ENCODE assay signal across 2 cellular contexts in the genomic region with DNA sequence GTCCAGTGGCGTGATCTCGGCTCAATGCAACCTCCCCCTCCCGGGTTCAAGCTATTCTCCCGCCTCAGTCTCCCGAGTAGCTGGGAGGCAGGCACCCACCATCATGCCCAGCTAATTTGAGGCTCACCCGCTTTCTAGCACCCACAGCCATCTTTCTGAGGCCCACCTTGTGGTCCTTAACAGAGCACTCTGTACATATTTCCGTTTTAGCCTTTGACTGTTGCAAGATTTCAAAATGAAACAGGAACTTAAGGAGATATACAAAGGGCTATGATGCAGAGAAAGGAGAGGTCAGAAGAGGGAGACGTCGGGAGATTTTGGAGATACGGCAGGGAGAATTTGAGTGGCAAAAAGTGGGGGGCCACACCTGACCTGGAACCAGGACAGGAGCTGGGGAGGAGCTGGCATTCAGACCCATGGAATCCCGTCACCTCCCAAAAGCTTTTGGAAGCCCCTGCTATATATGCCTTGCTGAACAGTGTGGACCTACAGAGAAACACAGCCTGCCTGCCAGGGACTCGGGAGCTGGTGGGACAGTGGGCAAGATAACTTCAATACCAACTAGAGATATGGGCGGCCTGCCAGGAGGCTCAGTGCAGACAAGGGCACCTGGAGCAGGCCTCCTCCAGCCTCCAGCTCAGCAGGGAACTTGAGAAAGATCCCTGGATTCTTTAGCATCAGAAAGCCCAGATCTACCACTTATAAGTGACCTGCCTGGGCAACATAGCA.
TF ChIP-seq lines count a peak whose summit lies in the region.

No MANE protein-coding gene starts in this region.

TF ChIP-seq in A549, 52 proteins besides CTCF, POLR2A, EP300 and RAD21:
- no peak for TF ChIP-seq ZC3H11A (IDR thresholded peaks at IDR 0.05)
- no peak for TF ChIP-seq TP53 (CRISPR knock-in tag; IDR thresholded peaks at IDR 0.05)
- no peak for TF ChIP-seq MYC (IDR thresholded peaks at IDR 0.05; ENCODE audit: borderline replicate concordance, low read length)
- TF ChIP-seq MAZ (IDR thresholded peaks at IDR 0.05; ENCODE audit: borderline replicate concordance, low read depth, low read length): no peak
- TF ChIP-seq ESRRA (IDR thresholded peaks at IDR 0.05; ENCODE audit: borderline replicate concordance, low read length): no peak
- TF ChIP-seq CHD2 (IDR thresholded peaks at IDR 0.05; ENCODE audit: low read length, partially characterized antibody): no peak
- no peak for TF ChIP-seq KDM5A (IDR thresholded peaks at IDR 0.05)
- TF ChIP-seq JUN (IDR thresholded peaks at IDR 0.05): no peak
- no peak for TF ChIP-seq HOXA7 (CRISPR knock-in tag; IDR thresholded peaks at IDR 0.05)
- TF ChIP-seq FOXS1 (CRISPR knock-in tag; IDR thresholded peaks at IDR 0.05): no peak
- no peak for TF ChIP-seq HOXB13 (CRISPR knock-in tag; IDR thresholded peaks at IDR 0.05; ENCODE audit: low read depth)
- no peak for TF ChIP-seq ZNF302 (CRISPR knock-in tag; IDR thresholded peaks at IDR 0.05)
- TF ChIP-seq KDM1A (IDR thresholded peaks at IDR 0.05; ENCODE audit: low read depth): no peak

TF ChIP-seq in HepG2, 621 proteins besides CTCF, POLR2A, EP300 and RAD21:
- TF ChIP-seq ZNF512 (CRISPR knock-in tag; IDR thresholded peaks at IDR 0.05): no peak
- TF ChIP-seq ZNF263 (CRISPR knock-in tag; IDR thresholded peaks at IDR 0.05): no peak
- no peak for TF ChIP-seq MZF1 (CRISPR knock-in tag; IDR thresholded peaks at IDR 0.05; ENCODE audit: borderline replicate concordance)
- no peak for TF ChIP-seq ZFP41 (CRISPR knock-in tag; IDR thresholded peaks at IDR 0.05; ENCODE audit: borderline replicate concordance)
- TF ChIP-seq ZFP36L2 (CRISPR knock-in tag; IDR thresholded peaks at IDR 0.05): no peak
- no peak for TF ChIP-seq ZNF253 (CRISPR knock-in tag; IDR thresholded peaks at IDR 0.05; ENCODE audit: borderline replicate concordance)
- TF ChIP-seq RFX5 (IDR thresholded peaks at IDR 0.05; ENCODE audit: low read depth, low read length): no peak
- TF ChIP-seq PHF8 (CRISPR knock-in tag; IDR thresholded peaks at IDR 0.05): no peak
- TF ChIP-seq MNT (IDR thresholded peaks at IDR 0.05): no peak
- TF ChIP-seq PHF20 (CRISPR knock-in tag; IDR thresholded peaks at IDR 0.05): no peak
- no peak for TF ChIP-seq ZMAT5 (CRISPR knock-in tag; IDR thresholded peaks at IDR 0.05; ENCODE audit: borderline replicate concordance, low read depth)
